ENCODE assay signal across 8 cellular contexts in genomic region chr12:121794532-121795028, GRCh38. TPM values are rescaled to one million over a fixed set of nuclear protein-coding genes. Genes with fewer than 3 reads are reported as not detected.
DNase-seq lines count a peak whose midpoint lies in the region; ATAC-seq, FAIRE-seq and TF ChIP-seq lines count a peak whose summit lies in the region.

No MANE protein-coding gene starts in this region.

- DNase-seq in Right ventricle myocardium inferior (ENCODE audit: missing footprints) (peak; percentile 71), Right ventricle myocardium superior (no peak), pancreas (peak; percentile 58 to 86 (median 70)), T-helper 9 cell (no peak), NCI-H2107 treated with DMSO at 0.1 percent for 48 hours (lab: John Stamatoyannopoulos, UW; ENCODE audit: unreplicated experiment) (no peak), UCSD-AML1 (lab: John Stamatoyannopoulos, UW; ENCODE audit: unreplicated experiment) (no peak)

- peak overlapping the region; percentile 100 for H3K27ac ChIP-seq in VCaP
- peak overlapping the region; percentile 54 to 100 (median 88) for H3K27ac ChIP-seq in pancreas

- H3K9me3 ChIP-seq in pancreas, result no peaks in the 10 kb centered on the region

- no peak for ATAC-seq in Right ventricle myocardium inferior
- ATAC-seq in Right ventricle myocardium superior (ENCODE audit: poor library complexity), result no peak
- ATAC-seq in esophagus mucosa, result peak; percentile 4
- peak; percentile 4 to 8 (median 6) for ATAC-seq in pancreas

- peak overlapping the region in 2 of 4 donors; percentile 7 to 68 for H3K4me3 ChIP-seq in pancreas

- FAIRE-seq in pancreas (lab: Jason Lieb, UNC), result no peak

- H3K27me3 ChIP-seq in pancreas, result no peaks in the 10 kb centered on the region

- TF ChIP-seq CTCF in VCaP (conservative IDR thresholded peaks at IDR 0.05), result peak; percentile 17; the same call in 1 of the 2 replicates
- no peak for TF ChIP-seq CTCF in pancreas (IDR thresholded peaks at IDR 0.05)

- WGBS in pancreas, 2 donors, result 0 to 1% methylated on average over 13 of the region's 13 CpGs

- intact Hi-C loops in Right ventricle myocardium inferior (cut with DNase I), result loop anchor here (1.0 to 2.0 kb wide), 4 partner anchors 18 to 97 kb away; partner anchors contain the start of gene PSMD9
- intact Hi-C loops in Right ventricle myocardium superior (cut with DNase I), result loop anchor here (2.0 to 5.0 kb wide), 3 partner anchors 18 to 97 kb away; partner anchors contain the start of gene PSMD9
- intact Hi-C loops in pancreas (cut with DNase I), result loop anchor here in 1 of 3 donors (10.0 kb wide), 1 partner anchor 90 kb away; the partner anchor contains the start of gene PSMD9

- no peaks in the 10 kb centered on the region for H3K36me3 ChIP-seq in pancreas

- peaks cover 34 to 48% (median 45%) of the 10 kb centered on the region in 3 donors for H3K4me1 ChIP-seq in pancreas

RNA-seq across cellular contexts. Expression of gene RHOF, which starts 1.1 kb away (rescaled TPM):
- total RNA-seq in Right ventricle myocardium inferior (47.7 TPM), Right ventricle myocardium superior (41.8 TPM), esophagus mucosa (5.9 TPM), pancreas (10 to 100 TPM in 1 of 6 donors, 1 to 10 TPM in 5; 3.6 to 12.6 (median 4.9) TPM)
- 1 to 10 TPM; 2.8 to 5.6 TPM for polyA plus RNA-seq in pancreas

RNA-seq across cellular contexts. Expression of gene SETD1B, which starts 9.2 kb away (rescaled TPM):
- total RNA-seq in Right ventricle myocardium inferior (8.0 TPM), Right ventricle myocardium superior (8.6 TPM), esophagus mucosa (16.3 TPM), pancreas (10 to 100 TPM; 10.5 to 16.3 (median 12.2) TPM)
- 10 to 100 TPM in 1 of 2 donors, 1 to 10 TPM in 1; 9.2 to 18.5 TPM for polyA plus RNA-seq in pancreas

Comparison
In these comparisons a context has a peak if more than half of its experiments do, and no peak if none do; other contexts are left out.
1. DNase-seq: peak in Right ventricle myocardium inferior (single experiment) and pancreas (6 of 6); none in Right ventricle myocardium superior (single experiment), T-helper 9 cell (single experiment), NCI-H2107 treated with DMSO at 0.1 percent for 48 hours (single experiment) and UCSD-AML1 (single experiment).
2. ATAC-seq: peak in esophagus mucosa (single experiment) and pancreas (4 of 4); none in Right ventricle myocardium inferior (single experiment) and Right ventricle myocardium superior (single experiment).